In genomic region chr6:168850027-168850736, GRCh38 we compare ENCODE assay signal across 2 cellular contexts.
A peak's percentile ranks its signal among the peaks of the same experiment; 100 is the strongest.
TF ChIP-seq lines count a peak whose summit lies in the region.

No MANE protein-coding gene starts in this region.

TF ChIP-seq in K562, 482 proteins besides CTCF, POLR2A, EP300 and RAD21:
- TF ChIP-seq HNRNPL (IDR thresholded peaks at IDR 0.05; ENCODE audit: low read depth, low read length) (peak; percentile 99), RBFOX2 (IDR thresholded peaks at IDR 0.05; ENCODE audit: low read depth, low read length) (peak; percentile 52)

TF ChIP-seq in HepG2, 621 proteins besides CTCF, POLR2A, EP300 and RAD21:
- TF ChIP-seq HNRNPL (IDR thresholded peaks at IDR 0.05; ENCODE audit: low read depth, low read length) = peak; percentile 99
TF ChIP-seq in HepG2: peak in this region for 1; not testable (repeated sequence) for 620.
